Comparison of ENCODE assay signal across 1 cellular context in the genomic region with DNA sequence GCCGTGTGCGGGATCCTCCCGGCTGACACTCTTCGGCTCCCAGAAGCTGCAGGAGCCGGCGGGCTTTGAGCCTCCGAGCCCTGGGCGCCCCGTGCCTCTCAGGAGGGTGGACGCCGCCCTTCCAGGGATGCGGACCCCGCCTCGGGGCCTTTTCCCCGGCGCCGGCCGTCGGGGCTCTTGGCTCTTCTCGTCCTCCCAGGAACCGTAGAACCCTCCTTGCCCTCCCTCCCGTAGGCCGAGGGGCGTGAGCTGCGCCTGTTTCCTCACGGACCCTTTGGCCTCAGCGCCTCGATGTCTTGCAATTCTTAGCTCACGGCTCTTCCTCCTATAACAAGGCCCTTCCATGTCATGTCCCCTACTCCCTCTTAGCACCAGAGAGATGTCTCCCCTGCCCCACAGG.
TF ChIP-seq lines count a peak whose summit lies in the region.

No MANE protein-coding gene starts in this region.

TF ChIP-seq in H1, 55 proteins besides CTCF, POLR2A, EP300 and RAD21:
- TF ChIP-seq, protein P1, sequence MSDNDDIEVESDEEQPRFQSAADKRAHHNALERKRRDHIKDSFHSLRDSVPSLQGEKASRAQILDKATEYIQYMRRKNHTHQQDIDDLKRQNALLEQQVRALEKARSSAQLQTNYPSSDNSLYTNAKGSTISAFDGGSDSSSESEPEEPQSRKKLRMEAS (IDR thresholded peaks at IDR 0.05): peak; percentile 31; the same call in 1 of the 2 replicates
